Comparison of ENCODE assay signal across 8 cellular contexts in the genomic region with DNA sequence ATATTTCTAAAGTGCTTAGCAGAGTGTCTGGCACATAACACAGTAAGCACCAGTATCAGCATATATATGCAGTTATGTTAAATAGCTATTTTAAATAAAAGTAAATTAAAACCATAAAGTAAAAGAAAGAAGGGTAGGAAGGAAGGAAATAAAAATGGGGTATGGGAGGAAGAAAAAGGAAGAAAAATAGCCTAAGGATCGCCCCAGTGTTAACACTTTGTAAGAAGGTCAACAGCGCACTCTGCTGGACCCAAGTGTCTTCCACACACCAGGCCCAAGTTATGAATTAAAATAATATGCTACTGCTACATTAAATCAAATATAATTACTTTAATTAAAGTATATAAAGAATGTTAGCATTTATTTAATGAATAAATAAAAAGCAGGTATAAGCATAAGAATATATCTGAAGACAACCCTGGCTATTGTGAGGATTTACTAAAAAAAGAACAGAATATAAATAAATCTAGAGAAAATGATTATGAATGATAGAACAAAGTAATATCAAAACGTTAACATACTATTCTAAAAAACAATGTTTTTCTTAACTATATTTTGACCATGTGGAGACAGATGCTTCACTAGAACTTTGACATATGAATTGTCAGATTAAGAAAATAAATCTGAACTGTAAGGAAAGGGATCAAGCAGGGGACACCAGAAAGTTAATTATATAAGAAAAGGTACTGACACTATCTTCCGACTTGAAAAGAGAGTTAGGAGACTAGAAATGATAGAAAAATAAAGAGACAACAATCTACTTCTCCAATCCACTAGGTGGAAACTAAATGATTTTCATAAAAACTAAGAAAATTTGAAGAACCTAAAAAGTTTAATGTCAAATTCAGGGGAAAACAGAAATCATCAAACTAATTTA. TPM values are rescaled to one million over a fixed set of nuclear protein-coding genes. Genes with fewer than 3 reads are reported as not detected.
DNase-seq lines count a peak whose midpoint lies in the region; ATAC-seq and TF ChIP-seq lines count a peak whose summit lies in the region.

No MANE protein-coding gene starts in this region.

- DNase-seq in SIG-M5 treated with dmso at 0.1 percent for 504 hours (lab: John Stamatoyannopoulos, UW; ENCODE audit: unreplicated experiment), result peak; percentile 99
- DNase-seq in SIG-M5 (lab: John Stamatoyannopoulos, UW), result no peak
- peak; percentile 12 for DNase-seq in NCI-H1048 (lab: John Stamatoyannopoulos, UW)
- peak; percentile 27 to 30 (median 28) for DNase-seq in T-helper 17 cell
- peak; percentile 82 for DNase-seq in MCF 10A (ENCODE audit: unreplicated experiment)
- DNase-seq in kidney epithelial cell (ENCODE audit: low read depth), result peak; percentile 23
- peak; percentile 15 to 42 for DNase-seq in stimulated activated CD4-positive, alpha-beta T cell treated with anti-CD3 and anti-CD28 coated beads, Interleukin-4, amount 100 ng/mL, for 4 hours

- BruUV-seq in MCF 10A (replicated peaks; lab: Mats Ljungman, UMichigan), result no TSS peak

- no peaks in the 10 kb centered on the region for H3K9me3 Mint-ChIP-seq in MCF 10A (ENCODE audit: unreplicated experiment)

- H3K36me3 Mint-ChIP-seq in T-helper 17 cell (ENCODE audit: low read depth), result no peaks in the 10 kb centered on the region
- H3K36me3 Mint-ChIP-seq in MCF 10A (ENCODE audit: insufficient read depth, unreplicated experiment), result peaks cover 6% of the 10 kb centered on the region

- ATAC-seq in T-helper 17 cell, result peak; percentile 60
- no peak for ATAC-seq in HG03469 (IDR thresholded peaks at IDR 0.05; ENCODE audit: unreplicated experiment)

- H3K9me3 ChIP-seq in T-helper 17 cell (ENCODE audit: control insufficient read depth, low read length, poor library complexity, severe bottlenecking), result no peaks in the 10 kb centered on the region

- H3K4me3 ChIP-seq in kidney epithelial cell (ENCODE audit: low read depth, low read length), result no peak overlapping the region

- no peaks in the 10 kb centered on the region for H3K36me3 ChIP-seq in kidney epithelial cell (ENCODE audit: control insufficient read depth, insufficient read depth, low read length)

- H3K27ac Mint-ChIP-seq in T-helper 17 cell (no peak overlapping the region), MCF 10A (ENCODE audit: low read depth, unreplicated experiment) (no peak overlapping the region)

- intact Hi-C loops in MCF 10A (cut with micrococcal nuclease), result loop anchor here (1.0 to 5.0 kb wide), 6 partner anchors 201 to 425 kb away; no protein-coding TSS in a partner anchor

- no peaks in the 10 kb centered on the region for H3K27me3 ChIP-seq in kidney epithelial cell (ENCODE audit: control insufficient read depth, insufficient read depth, low read length)

- H3K27me3 Mint-ChIP-seq in T-helper 17 cell (no peaks in the 10 kb centered on the region), MCF 10A (ENCODE audit: insufficient read depth, unreplicated experiment) (no peaks in the 10 kb centered on the region)

- peaks cover 2% of the 10 kb centered on the region for H3K4me1 Mint-ChIP-seq in T-helper 17 cell
- no peaks in the 10 kb centered on the region for H3K4me1 Mint-ChIP-seq in MCF 10A (ENCODE audit: insufficient read depth, unreplicated experiment)

- TF ChIP-seq CTCF in MCF 10A (IDR thresholded peaks at IDR 0.05; ENCODE audit: unreplicated experiment) (peak; percentile 75), kidney epithelial cell (IDR thresholded peaks at IDR 0.05; ENCODE audit: insufficient read depth, low read length, poor library complexity, severe bottlenecking) (peak; percentile 83)

- CTCF ChIA-PET in MCF 10A (lab: Yijun Ruan, JAX), result interaction anchor here (0.6 to 2.1 kb wide), 45 partner anchors 8 to 1119 kb away, joined by 3 to 59 read pairs (median 4); no protein-coding TSS in a partner anchor

- POLR2A ChIA-PET in MCF 10A (lab: Yijun Ruan, JAX), result interaction anchor here (0.6 to 1.2 kb wide), 2 partner anchors 85 to 202 kb away, joined by 4 to 5 read pairs; no protein-coding TSS in a partner anchor

- no peak overlapping the region for H3K4me3 Mint-ChIP-seq in T-helper 17 cell
- no peak overlapping the region for H3K4me3 Mint-ChIP-seq in MCF 10A (ENCODE audit: unreplicated experiment)

RNA-seq across cellular contexts. Expression of a gene that starts 25.9 kb away (rescaled TPM):
- 1 to 10 TPM; 1.5 to 2.3 TPM for total RNA-seq in T-helper 17 cell
- total RNA-seq in MCF 10A (2022), result 3.4 and 4.7 TPM in 2 replicates
- 5.2 and 6.1 TPM in 2 replicates for total RNA-seq in kidney epithelial cell
